Comparison of ENCODE assay signal across 8 cellular contexts in the genomic region with DNA sequence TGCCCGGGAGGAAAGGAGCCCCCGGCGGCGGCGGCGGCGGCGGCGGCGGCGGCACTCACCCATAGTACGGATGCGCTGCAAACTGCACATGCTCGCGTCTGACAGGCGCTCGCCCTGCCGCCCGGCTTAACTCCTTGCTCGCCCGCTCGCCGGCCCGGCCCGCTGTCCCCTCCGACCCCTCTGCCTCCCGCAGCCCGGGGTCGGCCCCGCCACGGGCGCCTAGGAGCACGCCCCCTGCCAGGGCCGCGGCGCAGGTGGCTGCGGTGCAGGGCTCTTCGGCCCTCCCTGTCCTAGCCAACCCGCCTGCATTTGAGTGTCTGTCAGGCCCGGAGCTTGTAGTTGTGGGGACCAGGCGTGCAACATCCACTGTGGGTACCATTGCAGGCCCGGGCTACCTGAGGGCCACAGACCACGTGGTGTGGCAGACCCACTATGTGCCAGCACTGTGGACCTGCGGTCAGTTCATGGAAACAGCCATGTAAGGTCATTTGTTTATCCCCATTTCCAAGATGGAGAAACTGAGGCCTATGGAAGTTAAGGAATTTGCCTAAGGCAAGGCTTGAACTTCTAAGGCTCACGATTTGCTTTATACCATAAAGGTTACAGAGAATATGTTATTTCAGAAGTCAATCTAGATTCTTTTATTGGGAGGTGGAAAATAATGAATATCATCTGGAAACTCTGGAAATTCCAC. TPM values are rescaled to one million over a fixed set of nuclear protein-coding genes. Genes with fewer than 3 reads are reported as not detected.
A peak's percentile ranks its signal among the peaks of the same experiment; 100 is the strongest.
DNase-seq lines count a peak whose midpoint lies in the region; ATAC-seq and TF ChIP-seq lines count a peak whose summit lies in the region.

No MANE protein-coding gene starts in this region.

- DNase-seq in BJ (ENCODE audit: low read depth) (no peak), MG63 (peak; percentile 23), right atrium auricular region (ENCODE audit: low spot score) (no peak), gastrocnemius medialis (no peak)
- peak; percentile 46 for DNase-seq in activated naive CD4-positive, alpha-beta T cell treated with anti-CD3 and anti-CD28 coated beads, Interleukin-2, amount 50 U/mL, for 16 hours

- H3K4me3 ChIP-seq in BJ (ENCODE audit: low read depth, low read length), result peak overlapping the region; percentile 59
- H3K4me3 ChIP-seq in MG63, result peak overlapping the region; percentile 63; the same call in 1 of the 2 replicates
- peak overlapping the region; percentile 75 to 96 for H3K4me3 ChIP-seq in right atrium auricular region
- peak overlapping the region; percentile 71 to 80 (median 76) for H3K4me3 ChIP-seq in gastrocnemius medialis

- peak; percentile 6 for TF ChIP-seq POLR2A in GM19193 (IDR thresholded peaks at IDR 0.05; ENCODE audit: extremely low read depth, insufficient read depth, insufficient read length)
- TF ChIP-seq POLR2A in gastrocnemius medialis (IDR thresholded peaks at IDR 0.05), result no peak

- POLR2A ChIA-PET in BJ (lab: Charles Lee), result no interaction called here

- TF ChIP-seq CTCF in BJ (IDR thresholded peaks at IDR 0.05; ENCODE audit: insufficient read depth, low read depth, low read length), result no peak
- no peak for TF ChIP-seq CTCF in right atrium auricular region (IDR thresholded peaks at IDR 0.05)
- no peak for TF ChIP-seq CTCF in gastrocnemius medialis (IDR thresholded peaks at IDR 0.05 in 4 of 5, conservative IDR thresholded peaks at IDR 0.05 in 1 of 5)

- H3K27ac ChIP-seq in right atrium auricular region (no peak overlapping the region), gastrocnemius medialis (no peak overlapping the region)

- in situ Hi-C loops in gastrocnemius medialis (cut with MboI; ENCODE audit: low sequenced_read_pairs in 4 of 4), result no loop called here

- CTCF ChIA-PET in BJ (lab: Yijun Ruan, JAX), result interaction anchor here (1.1 to 7.6 kb wide), 4 partner anchors 11 to 87 kb away, joined by 3 to 53 read pairs (median 19); no protein-coding TSS in a partner anchor

- intact Hi-C loops in gastrocnemius medialis (cut with DNase I; ENCODE audit: low total_unique reads), result no loop called here

- H3K27me3 ChIP-seq in BJ (ENCODE audit: control insufficient read depth, insufficient read depth, low read length), result peaks cover 29% of the 10 kb centered on the region
- H3K27me3 ChIP-seq in MG63, result no peaks in the 10 kb centered on the region
- no peaks in the 10 kb centered on the region for H3K27me3 ChIP-seq in right atrium auricular region
- peaks cover 0 to 4% (median 0%) of the 10 kb centered on the region in 3 donors for H3K27me3 ChIP-seq in gastrocnemius medialis

- H3K9me3 ChIP-seq in MG63 (no peaks in the 10 kb centered on the region), right atrium auricular region (no peaks in the 10 kb centered on the region), gastrocnemius medialis (no peaks in the 10 kb centered on the region)

- ATAC-seq in gastrocnemius medialis (peak in 1 of 2 donors; percentile 48), HG03135 (IDR thresholded peaks at IDR 0.05; ENCODE audit: unreplicated experiment) (no peak), GM18519 (IDR thresholded peaks at IDR 0.05; ENCODE audit: low FRiP score, unreplicated experiment) (no peak)

- H3K4me1 ChIP-seq in right atrium auricular region (peaks cover 0 to 20% of the 10 kb centered on the region in 2 donors), gastrocnemius medialis (peaks cover 0 to 6% of the 10 kb centered on the region in 2 donors)

- H3K36me3 ChIP-seq in BJ (ENCODE audit: control insufficient read depth, insufficient read depth, low read length) (no peaks in the 10 kb centered on the region), MG63 (no peaks in the 10 kb centered on the region), right atrium auricular region (no peaks in the 10 kb centered on the region), gastrocnemius medialis (no peaks in the 10 kb centered on the region)

RNA-seq across cellular contexts. Expression of a gene that starts 17.6 kb away (rescaled TPM):
- polyA plus RNA-seq in BJ (2011; rRNA removed), result 0.16 and 0.53 TPM in 2 replicates
- 0.09 and 0.41 TPM in 2 replicates for polyA minus RNA-seq in BJ (2011; rRNA and poly(A)+ RNA removed)
- total RNA-seq in MG63 (2014; rRNA removed; shearing (Covaris generic); ENCODE audit: low replicate concordance), result 0.07 and 0.47 TPM in 2 replicates
- total RNA-seq in right atrium auricular region (1 to 10 TPM; 2.3 to 5.3 TPM), gastrocnemius medialis (1 to 10 TPM in 3 of 4 donors, under 1 TPM in 1; 0.75 to 3.4 (median 2.5) TPM)

RNA-seq across cellular contexts. Expression of a gene that starts 27.0 kb away (rescaled TPM):
- 0.25 and 0.37 TPM in 2 replicates for polyA plus RNA-seq in BJ (2011; rRNA removed)
- polyA minus RNA-seq in BJ (2011; rRNA and poly(A)+ RNA removed), result 0.10 and 0.28 TPM in 2 replicates
- total RNA-seq in MG63 (2014; rRNA removed; shearing (Covaris generic); ENCODE audit: low replicate concordance), result 5.9 TPM in 1 of 2 replicates, not detected in the other
- total RNA-seq in right atrium auricular region, result 1 to 10 TPM; 1.3 to 2.9 TPM
- total RNA-seq in gastrocnemius medialis, result 1 to 10 TPM in 1 of 4 donors, under 1 TPM in 2, not detected in 1; 0.07 to 3.3 (median 0.20) TPM

Comparison
In these comparisons a context has a peak if more than half of its experiments do, and no peak if none do; other contexts are left out.
1. DNase-seq: peak in MG63 (single experiment) and activated naive CD4-positive, alpha-beta T cell treated with anti-CD3 and anti-CD28 coated beads, Interleukin-2, amount 50 U/mL, for 16 hours (single experiment); none in BJ (single experiment), right atrium auricular region (single experiment) and gastrocnemius medialis (0 of 2).
2. Peak in every context shown above with its lines, with median percentiles within 50 percentile points of each other: H3K4me3 ChIP-seq.